In the genomic region with DNA sequence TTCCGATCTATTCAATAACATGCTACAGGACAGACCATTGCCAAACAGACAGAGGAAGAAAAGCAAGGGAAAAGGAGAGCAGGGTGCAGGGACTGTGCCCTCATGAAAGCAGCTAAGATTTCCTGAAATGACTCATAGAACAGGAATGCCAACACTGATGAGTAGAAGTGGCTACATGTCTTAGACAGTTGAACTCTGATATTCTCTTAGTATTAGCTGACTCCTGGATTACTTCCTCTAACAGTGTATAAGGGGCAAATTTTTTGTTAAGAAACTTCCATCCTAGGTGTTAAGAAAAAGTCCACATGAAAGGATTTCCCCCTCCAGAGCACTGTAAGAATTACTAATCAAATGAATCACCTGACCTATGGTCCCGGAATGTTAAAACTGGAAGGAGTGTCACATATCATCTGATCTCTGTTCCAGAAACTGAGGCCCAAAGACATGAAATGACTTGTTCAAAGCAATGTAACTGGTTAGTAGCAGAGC, we compare ENCODE assay signal across 12 cellular contexts.
DNase-seq lines count a peak whose midpoint lies in the region; ATAC-seq, FAIRE-seq and TF ChIP-seq lines count a peak whose summit lies in the region.
"Had no signal": no experiment of that assay in that cellular context is flagged by ENCODE, and none has a peak within 500 bp of the region (broad histone marks: within the 10 kb centered on the region; RNA-seq: fewer than 3 reads in every experiment).

No MANE protein-coding gene starts in this region.

- H3K4me1 Mint-ChIP-seq in effector memory CD8-positive, alpha-beta T cell (ENCODE audit: low read depth in 2 of 2), result no peaks in the 10 kb centered on the region

- 93% methylated on average over 2 of the region's 2 CpGs; no CpG with 5 or more reads in 1 of the 2 experiments for WGBS in H1 (ENCODE audit: extremely low coverage in 1 of 2, insufficient coverage in 1 of 2, insufficient read length in 1 of 2, insufficient replicate concordance in 2 of 2, low coverage in 1 of 2, low lambda C conversion rate in 2 of 2, missing lambda C conversion rate in 1 of 2), 2 experiments
- WGBS in HepG2 (ENCODE audit: low lambda C conversion rate), result 96% methylated on average over 2 of the region's 2 CpGs

- H3K4me3 Mint-ChIP-seq in effector memory CD8-positive, alpha-beta T cell, result no peak overlapping the region

- H3K27ac ChIP-seq in H1 (ENCODE audit: low read depth, low read length) (no peak overlapping the region), HepG2 (ENCODE audit: extremely low read length, insufficient read depth, low read length) (no peak overlapping the region)

- FAIRE-seq in H1 (lab: Jason Lieb, UNC) (no peak), HepG2 (lab: Jason Lieb, UNC) (no peak)

- TF ChIP-seq POLR2A in H1 (IDR thresholded peaks at IDR 0.05; ENCODE audit: control extremely low read depth in 1 of 2, low read depth in 2 of 2, low read length in 2 of 2) (no peak), HepG2 (IDR thresholded peaks at IDR 0.05; ENCODE audit: insufficient read depth in 1 of 2, low read depth in 2 of 2, low read length in 2 of 2) (no peak)

- H3K4ac ChIP-seq in H1 (replicated peaks; ENCODE audit: insufficient read length, low read depth, low read length), result no peak overlapping the region

- no peaks in the 10 kb centered on the region for H3K23me2 ChIP-seq in H1 (ENCODE audit: low read depth, low read length)

- H3K36me3 ChIP-seq in H1 (ENCODE audit: control insufficient read depth in 2 of 4, insufficient read depth in 4 of 4, low read length in 3 of 4) (no peaks in the 10 kb centered on the region), HepG2 (replicated peaks in 1 of 2; ENCODE audit: control insufficient read depth in 1 of 2, insufficient read depth in 2 of 2, low read length in 2 of 2) (no peaks in the 10 kb centered on the region)

- TF ChIP-seq CTCF in H1 (IDR thresholded peaks at IDR 0.05; ENCODE audit: control extremely low read depth in 1 of 3, insufficient read depth in 1 of 3, low read depth in 1 of 3, low read length in 3 of 3) (no peak), HepG2 (CRISPR knock-in tag; IDR thresholded peaks at IDR 0.05) (no peak)

- H3K9me3 ChIP-seq in H1 (ENCODE audit: insufficient read depth in 2 of 2, low read depth in 1 of 2, low read length in 1 of 2), result no peaks in the 10 kb centered on the region
- no peaks in the 10 kb centered on the region for H3K9me3 ChIP-seq in HepG2 (ENCODE audit: low read length)

- no peaks in the 10 kb centered on the region for H4K20me1 ChIP-seq in H1 (replicated peaks in 1 of 2; ENCODE audit: control insufficient read depth in 1 of 2, insufficient read depth in 2 of 2, low read length in 2 of 2)
- no peaks in the 10 kb centered on the region for H4K20me1 ChIP-seq in HepG2 (ENCODE audit: insufficient read depth, low read length)

- intact Hi-C loops in HepG2 (cut with micrococcal nuclease; ENCODE audit: unreplicated experiment), result no loop called here

- no peak overlapping the region for H3K27ac Mint-ChIP-seq in effector memory CD8-positive, alpha-beta T cell

- no peak overlapping the region for H3K18ac ChIP-seq in H1 (ENCODE audit: extremely low read depth, low read length)

- no peak overlapping the region for H3K14ac ChIP-seq in H1 (ENCODE audit: insufficient read length)

- POLR2A ChIA-PET in H1 (lab: Charles Lee; ENCODE audit: partially characterized antibody), result no interaction called here
- POLR2A ChIA-PET in HepG2 (lab: Yijun Ruan, JAX), result no interaction called here

- H3K79me1 ChIP-seq in H1 (ENCODE audit: low read depth, low read length), result no peaks in the 10 kb centered on the region

- no peak overlapping the region for H2BK5ac ChIP-seq in H1 (ENCODE audit: low read depth, low read length)

- H3K9ac ChIP-seq in H1 (replicated peaks in 1 of 4; ENCODE audit: extremely low read depth in 1 of 4, low read depth in 3 of 4, low read length in 3 of 4) (no peak overlapping the region), HepG2 (ENCODE audit: insufficient read depth, low read depth, low read length) (no peak overlapping the region)

- no TSS peak for BruUV-seq in HepG2 (replicated peaks; lab: Mats Ljungman, UMichigan)

- no peak overlapping the region for H2BK120ac ChIP-seq in H1 (replicated peaks; ENCODE audit: low read depth, low read length)

- no peaks in the 10 kb centered on the region for H3K9me3 Mint-ChIP-seq in effector memory CD8-positive, alpha-beta T cell

- DNase-seq in AG20443 (ENCODE audit: low spot score) (peak; percentile 53), NCI-H226 (peak; percentile 76), H1 (ENCODE audit: low read depth in 1 of 2, low spot score in 2 of 2) (no peak), HepG2 (ENCODE audit: low spot score) (peak; percentile 39), DMS 273 treated with DMSO at 0.1 percent for 48 hours (lab: John Stamatoyannopoulos, UW) (no peak)
- DNase-seq in effector memory CD8-positive, alpha-beta T cell, result no peak
- no peak for DNase-seq in activated CD4-positive, alpha-beta T cell treated with anti-CD3 and anti-CD28 coated beads, Interleukin-2, amount 50 U/mL, for 1 hour
- DNase-seq: effector CD8-positive, alpha-beta T cell; NCI-H2227 treated with DMSO at 0.1 percent for 48 hours; stimulated activated CD4-positive, alpha-beta T cell treated with anti-CD3 and anti-CD28 coated beads, Interleukin-1b, Interleukin-23, amount 100 ng/mL, for 48 hours; substantia nigra had no signal

- no peak overlapping the region for H4K8ac ChIP-seq in H1 (ENCODE audit: extremely low read depth, insufficient read depth, low read length)

- H2BK20ac ChIP-seq in H1 (ENCODE audit: low read length), result no peak overlapping the region

- H3K23ac ChIP-seq in H1 (ENCODE audit: insufficient read length), result no peak overlapping the region

- H3K27me3 Mint-ChIP-seq in effector memory CD8-positive, alpha-beta T cell, result no peaks in the 10 kb centered on the region

- TF ChIP-seq RAD21 in H1 (IDR thresholded peaks at IDR 0.05 in 1 of 2, conservative IDR thresholded peaks at IDR 0.05 in 1 of 2; ENCODE audit: low read depth in 2 of 2, low read length in 2 of 2) (no peak), HepG2 (CRISPR knock-in tag; IDR thresholded peaks at IDR 0.05) (no peak)

- no peak overlapping the region for H2AFZ ChIP-seq in H1 (ENCODE audit: low read length)
- H2AFZ ChIP-seq in HepG2 (ENCODE audit: low read length), result no peak overlapping the region

- H4K5ac ChIP-seq in H1 (ENCODE audit: insufficient read length, low read depth, low read length), result no peak overlapping the region

- no peak overlapping the region for H3K4me3 ChIP-seq in H1 (ENCODE audit: extremely low read depth in 1 of 4, insufficient read depth in 2 of 4, low read depth in 3 of 4, low read length in 4 of 4)
- H3K4me3 ChIP-seq in HepG2 (replicated peaks in 1 of 3; ENCODE audit: insufficient read depth in 1 of 3, low read depth in 2 of 3, low read length in 3 of 3), result no peak overlapping the region

- H3K56ac ChIP-seq in H1 (replicated peaks; ENCODE audit: insufficient read length, low read depth, low read length), result no peak overlapping the region

- H3K79me2 ChIP-seq in H1 (ENCODE audit: control insufficient read depth in 1 of 2, insufficient read depth in 2 of 2, low read length in 2 of 2), result no peaks in the 10 kb centered on the region
- no peaks in the 10 kb centered on the region for H3K79me2 ChIP-seq in HepG2 (ENCODE audit: insufficient read depth, low read length)

- no peak overlapping the region for H2AK5ac ChIP-seq in H1 (ENCODE audit: low read depth, low read length)

- H3K36me3 Mint-ChIP-seq in effector memory CD8-positive, alpha-beta T cell (ENCODE audit: insufficient read depth), result no peaks in the 10 kb centered on the region

- TF ChIP-seq EP300 in H1 (IDR thresholded peaks at IDR 0.05; ENCODE audit: borderline replicate concordance in 1 of 2, low read depth in 2 of 2, low read length in 2 of 2), result no peak
- TF ChIP-seq EP300 in HepG2 (IDR thresholded peaks at IDR 0.05; ENCODE audit: low read depth in 2 of 2, low read length in 2 of 2), result no peak
- no peak for TF ChIP-seq EP300 in HepG2 (CRISPR knock-in tag; IDR thresholded peaks at IDR 0.05; ENCODE audit: borderline replicate concordance)

- no peak overlapping the region for H3K4me2 ChIP-seq in H1 (ENCODE audit: insufficient read depth in 1 of 2, low read depth in 2 of 2, low read length in 2 of 2)
- H3K4me2 ChIP-seq in HepG2 (ENCODE audit: low read depth, low read length), result no peak overlapping the region

- CTCF ChIA-PET in H1 (lab: Charles Lee; ENCODE audit: partially characterized antibody), result interaction anchor here (0.7 to 1.4 kb wide), 3 partner anchors 12 to 18 kb away, joined by 3 to 5 read pairs (median 5); no protein-coding TSS in a partner anchor
- CTCF ChIA-PET in HepG2 (lab: Yijun Ruan, JAX; ENCODE audit: low intra/inter-chr PET ratio, low total read pairs), result no interaction called here

- in situ Hi-C loops in HepG2 (cut with HindIII; ENCODE audit: extremely low pct_ligation_motif_present, low pct_unique_long_range_greater_than_20kb), result loop anchor here (25.0 kb wide), 1 partner anchor 785 kb away; no protein-coding TSS in a partner anchor

- H2BK15ac ChIP-seq in H1 (ENCODE audit: low read length), result no peak overlapping the region

- H2BK12ac ChIP-seq in H1 (ENCODE audit: low read depth, low read length), result no peak overlapping the region

- H3K27me3 ChIP-seq in H1 (replicated peaks in 1 of 4; ENCODE audit: control insufficient read depth in 3 of 4, extremely low read depth in 1 of 4, insufficient read depth in 3 of 4, low read length in 3 of 4), result no peaks in the 10 kb centered on the region
- H3K27me3 ChIP-seq in HepG2 (ENCODE audit: control insufficient read depth in 1 of 2, insufficient read depth in 2 of 2, low read length in 2 of 2), result no peaks in the 10 kb centered on the region

- no peaks in the 10 kb centered on the region for H3K4me1 ChIP-seq in H1 (replicated peaks in 1 of 4; ENCODE audit: control insufficient read depth in 3 of 4, insufficient read depth in 4 of 4, low read length in 3 of 4)
- H3K4me1 ChIP-seq in HepG2 (ENCODE audit: insufficient read depth, low read length), result peaks cover 22% of the 10 kb centered on the region

- peak; percentile 52; the same call in 1 of the 3 replicates for ATAC-seq in HepG2
- no peak for ATAC-seq in HG02759 (IDR thresholded peaks at IDR 0.05; ENCODE audit: unreplicated experiment)
- no peak for ATAC-seq in effector memory CD8-positive, alpha-beta T cell (replicated peaks)

- no peak overlapping the region for H4K91ac ChIP-seq in H1 (replicated peaks; ENCODE audit: insufficient read length, low read length)

TF ChIP-seq in H1, 55 proteins besides CTCF, POLR2A, EP300 and RAD21:
- TF ChIP-seq JUND (IDR thresholded peaks at IDR 0.05; ENCODE audit: low read length) (peak; percentile 73; the same call in 1 of the 2 replicates), POU5F1 (IDR thresholded peaks at IDR 0.05; ENCODE audit: low read depth, low read length) (no peak)

TF ChIP-seq in HepG2, 621 proteins besides CTCF, POLR2A, EP300 and RAD21 (continues in another document):
- TF ChIP-seq, protein P1, sequence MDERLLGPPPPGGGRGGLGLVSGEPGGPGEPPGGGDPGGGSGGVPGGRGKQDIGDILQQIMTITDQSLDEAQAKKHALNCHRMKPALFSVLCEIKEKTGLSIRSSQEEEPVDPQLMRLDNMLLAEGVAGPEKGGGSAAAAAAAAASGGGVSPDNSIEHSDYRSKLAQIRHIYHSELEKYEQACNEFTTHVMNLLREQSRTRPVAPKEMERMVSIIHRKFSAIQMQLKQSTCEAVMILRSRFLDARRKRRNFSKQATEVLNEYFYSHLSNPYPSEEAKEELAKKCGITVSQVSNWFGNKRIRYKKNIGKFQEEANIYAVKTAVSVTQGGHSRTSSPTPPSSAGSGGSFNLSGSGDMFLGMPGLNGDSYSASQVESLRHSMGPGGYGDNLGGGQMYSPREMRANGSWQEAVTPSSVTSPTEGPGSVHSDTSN (CRISPR knock-in tag; IDR thresholded peaks at IDR 0.05), result no peak

Comparison
In these comparisons a context has a peak if more than half of its experiments do, and no peak if none do; other contexts are left out.
1. DNase-seq: peak in AG20443 (single experiment), NCI-H226 (single experiment) and HepG2 (single experiment); none in H1 (0 of 2), DMS 273 treated with DMSO at 0.1 percent for 48 hours (single experiment), effector memory CD8-positive, alpha-beta T cell (0 of 3) and activated CD4-positive, alpha-beta T cell treated with anti-CD3 and anti-CD28 coated beads, Interleukin-2, amount 50 U/mL, for 1 hour (single experiment).